In genomic region chr2:36857713-36858112, GRCh38 we compare ENCODE assay signal across 21 cellular contexts.
DNase-seq lines count a peak whose midpoint lies in the region; ATAC-seq and TF ChIP-seq lines count a peak whose summit lies in the region.
"Had no signal": no experiment of that assay in that cellular context is flagged by ENCODE, and none has a peak within 500 bp of the region (broad histone marks: within the 10 kb centered on the region; RNA-seq: fewer than 3 reads in every experiment).

No MANE protein-coding gene starts in this region.

- DNase-seq in NCI-H1092 (lab: John Stamatoyannopoulos, UW) (peak; percentile 8), NCI-H1092 treated with DMSO at 0.1 percent for 48 hours (lab: John Stamatoyannopoulos, UW) (no peak), Panc1 (ENCODE audit: low read depth, low spot score) (no peak), superior temporal gyrus (ENCODE audit: extremely low spot score) (peak; percentile 47)
- DNase-seq: Calu3; CD8-positive, alpha-beta T cell; GOT3; MV-4-11; NCI-H1417 treated with DMSO at 0.1 percent for 48 hours; NCI-H2029; NCI-H446 treated with DMSO at 0.1 percent for 48 hours; NCI-H69; OCI-M1; SHP77; SK-N-SH had no signal

- intact Hi-C loops in Panc1 (cut with micrococcal nuclease; ENCODE audit: unreplicated experiment), result no loop called here

- H3K27ac ChIP-seq in Panc1 (ENCODE audit: low read length) (no peak overlapping the region), liver (ENCODE audit: low read depth in 1 of 2, low read length in 2 of 2) (no peak overlapping the region)

- H3K9me3 ChIP-seq in Panc1 (ENCODE audit: control insufficient read depth, insufficient read depth, low read depth, low read length), result no peaks in the 10 kb centered on the region
- no peaks in the 10 kb centered on the region for H3K9me3 ChIP-seq in liver (ENCODE audit: control insufficient read depth in 4 of 4, low read length in 3 of 4)
- H3K9me3 ChIP-seq: SK-N-SH had no signal

- H3K27me3 ChIP-seq in Panc1 (ENCODE audit: control insufficient read depth, insufficient read depth, low read length), result no peaks in the 10 kb centered on the region
- no peaks in the 10 kb centered on the region for H3K27me3 ChIP-seq in liver (ENCODE audit: control insufficient read depth in 4 of 4, insufficient read depth in 4 of 4, low read length in 3 of 4)

- CTCF ChIA-PET in Panc1 (lab: Charles Lee), result no interaction called here

- in situ Hi-C loops in Panc1 (cut with HindIII; ENCODE audit: low pct_unique_long_range_greater_than_20kb, low sequenced_read_pairs), result no loop called here

- H3K9ac ChIP-seq in liver (ENCODE audit: low read depth in 1 of 2, low read length in 2 of 2), result no peak overlapping the region
- H3K9ac ChIP-seq: SK-N-SH had no signal

- ATAC-seq in Panc1 (no peak), HG02642 (IDR thresholded peaks at IDR 0.05; ENCODE audit: poor library complexity, unreplicated experiment) (no peak), HG02884 (IDR thresholded peaks at IDR 0.05; ENCODE audit: unreplicated experiment) (no peak), GM21825 (IDR thresholded peaks at IDR 0.05; ENCODE audit: unreplicated experiment) (no peak)
- ATAC-seq: CD8-positive, alpha-beta T cell; HCT116; K562 had no signal

- H3K4me3 ChIP-seq in Panc1 (ENCODE audit: low read depth in 2 of 2, low read length in 2 of 2) (no peak overlapping the region), liver (ENCODE audit: low read depth in 1 of 3, low read length in 3 of 3) (no peak overlapping the region)
- H3K4me3 ChIP-seq: K562 had no signal

- POLR2A ChIA-PET in Panc1 (lab: Charles Lee), result no interaction called here

- no TSS peak for BruUV-seq in Panc1 (replicated peaks; lab: Mats Ljungman, UMichigan)

- TF ChIP-seq RAD21 in liver (IDR thresholded peaks at IDR 0.05), result peak; percentile 58 to 76

- TF ChIP-seq CTCF in Panc1 (IDR thresholded peaks at IDR 0.05) (peak; percentile 15; the same call in 1 of the 2 replicates), liver (IDR thresholded peaks at IDR 0.05; ENCODE audit: low read depth, low read length, missing input control) (peak; percentile 14)

- no peaks in the 10 kb centered on the region for H3K4me1 ChIP-seq in Panc1 (ENCODE audit: control insufficient read depth, insufficient read depth, low read length)
- H3K4me1 ChIP-seq in liver (ENCODE audit: control insufficient read depth in 4 of 4, insufficient read depth in 4 of 4, low read length in 3 of 4), result peaks cover 0 to 20% (median 15%) of the 10 kb centered on the region in 4 donors

- WGBS in liver, result 58% methylated on average over 5 of the region's 5 CpGs

- peaks cover 4% of the 10 kb centered on the region; the same call in 1 of the 2 replicates for H3K36me3 ChIP-seq in Panc1 (ENCODE audit: control insufficient read depth, insufficient read depth, low read length)
- peaks cover 0 to 8% (median 4%) of the 10 kb centered on the region in 4 donors for H3K36me3 ChIP-seq in liver (ENCODE audit: control insufficient read depth in 4 of 4, insufficient read depth in 3 of 4, low read depth in 1 of 4, low read length in 3 of 4)

TF ChIP-seq in liver, 16 proteins besides CTCF, POLR2A, EP300 and RAD21:
- TF ChIP-seq FOXA2 (IDR thresholded peaks at IDR 0.05) (no peak), FOXA1 (IDR thresholded peaks at IDR 0.05) (no peak), RXRA (IDR thresholded peaks at IDR 0.05) (no peak), GABPA (IDR thresholded peaks at IDR 0.05 in 1 of 2, conservative IDR thresholded peaks at IDR 0.05 in 1 of 2) (no peak), NR2F2 (IDR thresholded peaks at IDR 0.05) (no peak), ATF3 (IDR thresholded peaks at IDR 0.05) (no peak), MAX (IDR thresholded peaks at IDR 0.05) (no peak), HNF4A (conservative IDR thresholded peaks at IDR 0.05) (no peak), YY1 (IDR thresholded peaks at IDR 0.05) (no peak), HNF4G (IDR thresholded peaks at IDR 0.05) (no peak), REST (IDR thresholded peaks at IDR 0.05) (no peak), ZBTB33 (IDR thresholded peaks at IDR 0.05) (no peak), SP1 (IDR thresholded peaks at IDR 0.05) (no peak), EGR1 (IDR thresholded peaks at IDR 0.05; ENCODE audit: low read depth in 2 of 2) (no peak)

Comparison
In these comparisons a context has a peak if more than half of its experiments do, and no peak if none do; other contexts are left out.
1. DNase-seq: peak in NCI-H1092 (single experiment) and superior temporal gyrus (single experiment); none in NCI-H1092 treated with DMSO at 0.1 percent for 48 hours (single experiment) and Panc1 (single experiment).